Comparison of ENCODE assay signal across 1 cellular context in genomic region chr1:21251773-21252471, GRCh38.
TF ChIP-seq lines count a peak whose summit lies in the region.

No MANE protein-coding gene starts in this region.

TF ChIP-seq in HepG2, 621 proteins besides CTCF, POLR2A, EP300 and RAD21 (continued from another document and continues in another):
- TF ChIP-seq TERF1 (CRISPR knock-in tag; IDR thresholded peaks at IDR 0.05) (no peak), NR2F1 (CRISPR knock-in tag; IDR thresholded peaks at IDR 0.05) (peak in 1 of 2 experiments; percentile 49; a peak in 2 of 4 replicates), FUBP1 (CRISPR knock-in tag; IDR thresholded peaks at IDR 0.05; ENCODE audit: borderline replicate concordance) (no peak), SRSF9 (IDR thresholded peaks at IDR 0.05; ENCODE audit: borderline replicate concordance, insufficient read depth, low read depth, low read length, poor library complexity, severe bottlenecking) (no peak), PHB2 (IDR thresholded peaks at IDR 0.05; ENCODE audit: partially characterized antibody) (no peak), PRDM4 (CRISPR knock-in tag; IDR thresholded peaks at IDR 0.05; ENCODE audit: borderline replicate concordance) (no peak), ZNF510 (CRISPR knock-in tag; IDR thresholded peaks at IDR 0.05; ENCODE audit: low read depth) (no peak), NFE2L2 (IDR thresholded peaks at IDR 0.05; ENCODE audit: low read length) (no peak), TRIM24 (CRISPR knock-in tag; IDR thresholded peaks at IDR 0.05) (no peak), RFXAP (CRISPR knock-in tag; IDR thresholded peaks at IDR 0.05; ENCODE audit: borderline replicate concordance) (0 out of 2 replicates have a peak, but pooled peaks have one; percentile 37), ZBTB40 (IDR thresholded peaks at IDR 0.05) (no peak), ZBTB40 (CRISPR knock-in tag; IDR thresholded peaks at IDR 0.05) (no peak), ZNF589 (CRISPR knock-in tag; conservative IDR thresholded peaks at IDR 0.05) (no peak), ZNF460 (CRISPR knock-in tag; IDR thresholded peaks at IDR 0.05; ENCODE audit: borderline replicate concordance) (no peak), ZNF777 (CRISPR knock-in tag; IDR thresholded peaks at IDR 0.05) (peak; percentile 50; the same call in 1 of the 2 replicates), SRSF4 (IDR thresholded peaks at IDR 0.05; ENCODE audit: low read depth, low read length, poor library complexity, severe bottlenecking) (no peak), SMARCC2 (IDR thresholded peaks at IDR 0.05) (no peak), CBX5 (CRISPR knock-in tag; IDR thresholded peaks at IDR 0.05; ENCODE audit: borderline replicate concordance) (peak; percentile 44; the same call in 1 of the 2 replicates), PCBP2 (optimal IDR thresholded peaks at IDR 0.05; ENCODE audit: low read depth, low read length, poor library complexity, severe bottlenecking) (no peak), ZFP36 (IDR thresholded peaks at IDR 0.05; ENCODE audit: borderline replicate concordance, low read depth, low read length, partially characterized antibody) (no peak), MYNN (CRISPR knock-in tag; IDR thresholded peaks at IDR 0.05; ENCODE audit: low read depth) (no peak), GFI1 (CRISPR knock-in tag; IDR thresholded peaks at IDR 0.05; ENCODE audit: borderline replicate concordance) (peak; percentile 27; the same call in 1 of the 2 replicates), ZNF225 (CRISPR knock-in tag; IDR thresholded peaks at IDR 0.05) (no peak), NR3C1 (CRISPR knock-in tag; IDR thresholded peaks at IDR 0.05) (no peak), ZNF776 (CRISPR knock-in tag; IDR thresholded peaks at IDR 0.05) (no peak), THAP11 (CRISPR knock-in tag; IDR thresholded peaks at IDR 0.05) (peak; percentile 48), GRHL1 (CRISPR knock-in tag; conservative IDR thresholded peaks at IDR 0.05) (no peak), TBP (CRISPR knock-in tag; IDR thresholded peaks at IDR 0.05) (no peak), IRX3 (CRISPR knock-in tag; IDR thresholded peaks at IDR 0.05; ENCODE audit: borderline replicate concordance, low read depth) (no peak), GPBP1L1 (CRISPR knock-in tag; IDR thresholded peaks at IDR 0.05) (no peak), ZNF747 (CRISPR knock-in tag; IDR thresholded peaks at IDR 0.05; ENCODE audit: borderline replicate concordance) (no peak), MXI1 (IDR thresholded peaks at IDR 0.05; ENCODE audit: borderline replicate concordance, low read depth, low read length) (peak; percentile 52; the same call in 1 of the 3 replicates), MTA3 (CRISPR knock-in tag; IDR thresholded peaks at IDR 0.05) (no peak), POLR2G (IDR thresholded peaks at IDR 0.05; ENCODE audit: low read depth, low read length) (no peak), DZIP1 (CRISPR knock-in tag; IDR thresholded peaks at IDR 0.05) (no peak)
- TF ChIP-seq, protein P1, sequence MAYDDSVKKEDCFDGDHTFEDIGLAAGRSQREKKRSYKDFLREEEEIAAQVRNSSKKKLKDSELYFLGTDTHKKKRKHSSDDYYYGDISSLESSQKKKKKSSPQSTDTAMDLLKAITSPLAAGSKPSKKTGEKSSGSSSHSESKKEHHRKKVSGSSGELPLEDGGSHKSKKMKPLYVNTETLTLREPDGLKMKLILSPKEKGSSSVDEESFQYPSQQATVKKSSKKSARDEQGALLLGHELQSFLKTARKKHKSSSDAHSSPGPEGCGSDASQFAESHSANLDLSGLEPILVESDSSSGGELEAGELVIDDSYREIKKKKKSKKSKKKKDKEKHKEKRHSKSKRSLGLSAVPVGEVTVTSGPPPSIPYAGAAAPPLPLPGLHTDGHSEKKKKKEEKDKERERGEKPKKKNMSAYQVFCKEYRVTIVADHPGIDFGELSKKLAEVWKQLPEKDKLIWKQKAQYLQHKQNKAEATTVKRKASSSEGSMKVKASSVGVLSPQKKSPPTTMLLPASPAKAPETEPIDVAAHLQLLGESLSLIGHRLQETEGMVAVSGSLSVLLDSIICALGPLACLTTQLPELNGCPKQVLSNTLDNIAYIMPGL (CRISPR knock-in tag; IDR thresholded peaks at IDR 0.05; ENCODE audit: borderline replicate concordance in 1 of 2, low read depth in 1 of 2): no peak
